In the genomic region with DNA sequence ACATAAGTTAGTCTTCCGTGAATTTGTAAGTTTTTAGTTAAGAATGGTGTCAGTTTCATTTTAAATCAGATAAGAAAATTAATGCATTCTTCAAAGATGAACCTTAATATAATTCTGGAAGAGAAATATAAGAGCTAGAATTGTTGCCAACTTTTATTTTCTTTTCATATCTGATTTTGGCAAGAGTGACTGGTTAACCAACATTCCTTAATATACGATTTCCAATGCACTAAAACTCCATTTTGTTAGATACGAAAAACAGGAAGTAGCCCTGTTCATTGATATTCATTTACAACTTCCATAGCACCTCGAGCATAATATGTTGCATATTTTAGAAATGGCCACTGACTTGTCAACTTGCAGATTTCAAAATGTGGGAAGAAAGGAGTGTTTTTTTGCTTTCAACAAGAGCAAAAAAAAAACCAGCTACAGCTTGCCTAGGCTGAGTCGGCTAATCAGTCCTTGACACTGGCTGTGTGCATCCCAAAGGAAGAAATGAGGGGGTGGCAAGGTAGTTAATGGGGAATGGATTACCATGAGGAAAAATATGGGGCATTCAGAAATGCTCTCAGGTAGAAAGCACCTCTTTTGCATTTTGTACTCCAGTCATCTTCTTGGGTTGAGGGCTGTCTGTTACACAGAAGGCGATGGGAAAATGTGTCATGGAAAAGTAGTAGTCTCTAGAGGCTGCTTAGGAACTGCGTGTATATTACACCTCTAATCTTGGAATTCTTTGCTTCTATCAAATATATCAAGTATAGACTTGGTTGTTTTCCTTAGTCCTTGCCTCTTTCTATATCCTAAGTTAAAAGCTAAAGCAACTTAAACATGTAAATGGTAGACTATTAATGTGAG, we compare ENCODE assay signal across 7 cellular contexts. TPM values are rescaled to one million over a fixed set of nuclear protein-coding genes. Genes with fewer than 3 reads are reported as not detected.
A peak's percentile ranks its signal among the peaks of the same experiment; 100 is the strongest.
DNase-seq lines count a peak whose midpoint lies in the region; TF ChIP-seq lines count a peak whose summit lies in the region.

No MANE protein-coding gene starts in this region.

- H3K9ac ChIP-seq in HUES6 (ENCODE audit: low read length) (no peak overlapping the region), SU-DHL-6 (ENCODE audit: low read length) (0 out of 2 replicates have a peak overlapping the region, but pooled peaks have one; percentile 25)

- WGBS in esophagus squamous epithelium, 2 donors = 18 to 26% methylated on average over 7 of the region's 7 CpGs

- intact Hi-C loops in esophagus squamous epithelium (cut with DNase I) = no loop called here

- H3K9me3 ChIP-seq in HUES6 (ENCODE audit: control insufficient read depth, insufficient read depth, low read depth, low read length) = no peaks in the 10 kb centered on the region
- no peaks in the 10 kb centered on the region for H3K9me3 ChIP-seq in SU-DHL-6 (ENCODE audit: insufficient read depth, low read length)
- H3K9me3 ChIP-seq in esophagus squamous epithelium = no peaks in the 10 kb centered on the region

- no peak overlapping the region for H2AFZ ChIP-seq in SU-DHL-6 (ENCODE audit: low read depth, low read length, severe bottlenecking)

- no peaks in the 10 kb centered on the region for H3K36me3 ChIP-seq in HUES6 (ENCODE audit: control insufficient read depth, insufficient read depth, low read length)
- H3K36me3 ChIP-seq in SU-DHL-6 (ENCODE audit: low read length) = no peaks in the 10 kb centered on the region; the same call in 1 of the 2 replicates
- H3K36me3 ChIP-seq in esophagus squamous epithelium = no peaks in the 10 kb centered on the region

- DNase-seq in esophagus squamous epithelium (lab: John Stamatoyannopoulos, UW) = no peak
- no peak for DNase-seq in NCI-H187 treated with DMSO at 0.1 percent for 48 hours (lab: John Stamatoyannopoulos, UW)
- DNase-seq in AG20443 (ENCODE audit: low spot score) = no peak
- DNase-seq in NCI-H2171 (lab: John Stamatoyannopoulos, UW) = no peak

- no peak for TF ChIP-seq POLR2A in esophagus squamous epithelium (IDR thresholded peaks at IDR 0.05)

- H3K27me3 ChIP-seq in HUES6 (ENCODE audit: control insufficient read depth, insufficient read depth, low read length) (no peaks in the 10 kb centered on the region), SU-DHL-6 (ENCODE audit: low read length) (no peaks in the 10 kb centered on the region), esophagus squamous epithelium (no peaks in the 10 kb centered on the region)

- no peaks in the 10 kb centered on the region; the same call in 1 of the 2 replicates for H3F3A ChIP-seq in SU-DHL-6 (ENCODE audit: insufficient read depth)

- peak overlapping the region; percentile 90 for H3K4me2 ChIP-seq in SU-DHL-6 (ENCODE audit: low read depth, low read length, poor library complexity, severe bottlenecking)

- H3K4me3 ChIP-seq in HUES6 (ENCODE audit: low read depth, low read length) (peak overlapping the region; percentile 13; the same call in 1 of the 2 replicates), SU-DHL-6 (ENCODE audit: insufficient read depth, low read length, poor library complexity, severe bottlenecking) (peak overlapping the region; percentile 39), esophagus squamous epithelium (peak overlapping the region; percentile 11 to 97 (median 60)), skin epidermis (peak overlapping the region; percentile 3 to 91 (median 72))

- H3K27ac ChIP-seq in HUES6 (ENCODE audit: low read depth, low read length) (no peak overlapping the region), SU-DHL-6 (ENCODE audit: low read depth, low read length) (0 out of 2 replicates have a peak overlapping the region, but pooled peaks have one; percentile 22), esophagus squamous epithelium (peak overlapping the region; percentile 11 to 99 (median 95)), skin epidermis (peak overlapping the region in 19 of 21 experiments; percentile 1 to 99 (median 95))

- no peak for TF ChIP-seq CTCF in SU-DHL-6 (IDR thresholded peaks at IDR 0.05; ENCODE audit: insufficient read depth, low read length, poor library complexity, severe bottlenecking)
- TF ChIP-seq CTCF in esophagus squamous epithelium (IDR thresholded peaks at IDR 0.05) = no peak

- H4K20me1 ChIP-seq in SU-DHL-6 (ENCODE audit: low read depth, low read length) = peaks cover 6% of the 10 kb centered on the region; the same call in 1 of the 2 replicates

- no peaks in the 10 kb centered on the region for H3K9me2 ChIP-seq in SU-DHL-6 (replicated peaks; ENCODE audit: insufficient read depth, low read length)

- peaks cover 65% of the 10 kb centered on the region for H3K79me2 ChIP-seq in SU-DHL-6 (ENCODE audit: insufficient read depth, low read length)

- peaks cover 35% of the 10 kb centered on the region for H3K4me1 ChIP-seq in HUES6 (ENCODE audit: control insufficient read depth, insufficient read depth, low read length)
- H3K4me1 ChIP-seq in esophagus squamous epithelium = peaks cover 12 to 77% (median 21%) of the 10 kb centered on the region in 3 donors

RNA-seq across cellular contexts. Expression of a gene that starts 3.9 kb away (rescaled TPM):
- 10 to 100 TPM; 22.8 to 35.9 (median 29.9) TPM for total RNA-seq in esophagus squamous epithelium

Comparison
In these comparisons a context has a peak if more than half of its experiments do, and no peak if none do; other contexts are left out.
1. H3K4me3 ChIP-seq: peak in every context shown above with its lines; median percentile 72 in skin epidermis; 60 in esophagus squamous epithelium; 39 in SU-DHL-6; 13 in HUES6.